14 cellular contexts compared by ENCODE assay signal in genomic region chr7:130278892-130279690, GRCh38. TPM values are rescaled to one million over a fixed set of nuclear protein-coding genes. Genes with fewer than 3 reads are reported as not detected.
A peak's percentile ranks its signal among the peaks of the same experiment; 100 is the strongest.
DNase-seq lines count a peak whose midpoint lies in the region; ATAC-seq and TF ChIP-seq lines count a peak whose summit lies in the region.
"Had no signal": no experiment of that assay in that cellular context is flagged by ENCODE, and none has a peak within 500 bp of the region (broad histone marks: within the 10 kb centered on the region; RNA-seq: fewer than 3 reads in every experiment).

No MANE protein-coding gene starts in this region.

- peaks cover 52% of the 10 kb centered on the region for H3K4me1 Mint-ChIP-seq in chondrocyte (ENCODE audit: low read depth)
- peaks cover 58% of the 10 kb centered on the region for H3K4me1 Mint-ChIP-seq in mesothelial cell of epicardium

- no peak overlapping the region for H3K27ac ChIP-seq in smooth muscle cell (ENCODE audit: low read depth)

- H3K9me3 Mint-ChIP-seq in chondrocyte (ENCODE audit: low read depth) (no peaks in the 10 kb centered on the region), mesothelial cell of epicardium (peaks cover 6% of the 10 kb centered on the region)
- H3K9me3 Mint-ChIP-seq: activated T-cell treated with anti-CD3 and anti-CD28 coated beads, Interleukin-2, amount 50 U/mL, for 72 hours had no signal

- DNase-seq in COLO829 (ENCODE audit: low spot score) (peak; percentile 60), NCI-H446 treated with DMSO at 0.1 percent for 48 hours (lab: John Stamatoyannopoulos, UW) (peak; percentile 86), chondrocyte (ENCODE audit: low spot score) (no peak), mesothelial cell of epicardium (ENCODE audit: low spot score in 2 of 2, unreplicated experiment in 2 of 2) (no peak), smooth muscle cell (lab: John Stamatoyannopoulos, UW; ENCODE audit: unreplicated experiment) (no peak), NCI-H146 (lab: John Stamatoyannopoulos, UW) (no peak)
- DNase-seq in effector CD8-positive, alpha-beta T cell (lab: John Stamatoyannopoulos, UW), result no peak
- DNase-seq: activated CD4-positive, alpha-beta T cell treated with anti-CD3 and anti-CD28 coated beads, Interleukin-2, amount 50 U/mL, for 1 hour; activated T-cell treated with anti-CD3 and anti-CD28 coated beads, Interleukin-2, amount 50 U/mL, for 72 hours; DMS53; NCI-H1436 treated with DMSO at 0.1 percent for 48 hours; NCI-H526 treated with DMSO at 0.1 percent for 48 hours had no signal

- H3K4me3 Mint-ChIP-seq in chondrocyte (ENCODE audit: unreplicated experiment) (no peak overlapping the region), mesothelial cell of epicardium (no peak overlapping the region)
- H3K4me3 Mint-ChIP-seq: activated T-cell treated with anti-CD3 and anti-CD28 coated beads, Interleukin-2, amount 50 U/mL, for 72 hours had no signal

- no peak overlapping the region for H3K9ac ChIP-seq in smooth muscle cell (ENCODE audit: low read depth)

- peaks cover 26% of the 10 kb centered on the region for H3F3A ChIP-seq in smooth muscle cell (ENCODE audit: low read depth)

- 100% methylated on average over 2 of the region's 2 CpGs for WGBS in smooth muscle cell (ENCODE audit: low lambda C conversion rate)

- H3K27me3 Mint-ChIP-seq in chondrocyte (ENCODE audit: low read depth), result no peaks in the 10 kb centered on the region
- no peaks in the 10 kb centered on the region for H3K27me3 Mint-ChIP-seq in mesothelial cell of epicardium (ENCODE audit: low read depth)

- no peaks in the 10 kb centered on the region for H4K20me1 ChIP-seq in smooth muscle cell (ENCODE audit: low read depth)

- H3K27ac Mint-ChIP-seq in chondrocyte (ENCODE audit: unreplicated experiment) (peak overlapping the region; percentile 87), mesothelial cell of epicardium (peak overlapping the region; percentile 92)
- H3K27ac Mint-ChIP-seq: activated T-cell treated with anti-CD3 and anti-CD28 coated beads, Interleukin-2, amount 50 U/mL, for 72 hours had no signal

- no peaks in the 10 kb centered on the region for H3K9me3 ChIP-seq in smooth muscle cell (replicated peaks; ENCODE audit: low read depth)

- no peaks in the 10 kb centered on the region for H3K79me2 ChIP-seq in smooth muscle cell (ENCODE audit: low read depth)

- peaks cover 22% of the 10 kb centered on the region for H3K4me1 ChIP-seq in smooth muscle cell (ENCODE audit: low read depth)

- H3K27me3 ChIP-seq in smooth muscle cell (ENCODE audit: low read depth), result no peaks in the 10 kb centered on the region

- H3K36me3 ChIP-seq in smooth muscle cell (ENCODE audit: low read depth), result no peaks in the 10 kb centered on the region

- H3K4me3 ChIP-seq in smooth muscle cell, result no peak overlapping the region
- H3K4me3 ChIP-seq: K562 had no signal

- no peak overlapping the region for H2AFZ ChIP-seq in smooth muscle cell (ENCODE audit: low read depth)

- no peaks in the 10 kb centered on the region for H3K36me3 Mint-ChIP-seq in chondrocyte (ENCODE audit: low read depth)
- H3K36me3 Mint-ChIP-seq in mesothelial cell of epicardium, result no peaks in the 10 kb centered on the region

- H3K4me2 ChIP-seq in smooth muscle cell, result no peak overlapping the region

- no peak for ATAC-seq in HG02884 (IDR thresholded peaks at IDR 0.05; ENCODE audit: unreplicated experiment)
- ATAC-seq: activated T-cell treated with anti-CD3 and anti-CD28 coated beads, Interleukin-2, amount 50 U/mL, for 72 hours had no signal

- no peak for TF ChIP-seq CTCF in chondrocyte (IDR thresholded peaks at IDR 0.05)
- no peak for TF ChIP-seq CTCF in mesothelial cell of epicardium (IDR thresholded peaks at IDR 0.05; ENCODE audit: unreplicated experiment)
- no peak for TF ChIP-seq CTCF in smooth muscle cell (IDR thresholded peaks at IDR 0.05; ENCODE audit: borderline replicate concordance, insufficient read depth, poor library complexity, severe bottlenecking)

RNA-seq across cellular contexts. Expression of gene CPA2, which starts 12.4 kb away (rescaled TPM):
- total RNA-seq in chondrocyte (not detected in 3 replicates), mesothelial cell of epicardium (0.54 to 0.73 TPM (median 0.72 TPM) in 3 replicates), smooth muscle cell (not detected in 2 replicates)
- 0.18 TPM in 1 of 2 replicates, not detected in the other for polyA plus RNA-seq in smooth muscle cell
- total RNA-seq: activated T-cell treated with anti-CD3 and anti-CD28 coated beads, Interleukin-2, amount 50 U/mL, for 72 hours had no signal

RNA-seq across cellular contexts. Expression of gene CPA4, which starts 13.9 kb away (rescaled TPM):
- 2.1 to 10.3 TPM (median 7.9 TPM) in 3 replicates for total RNA-seq in chondrocyte
- total RNA-seq in mesothelial cell of epicardium, result 3.9 to 5.8 TPM (median 4.1 TPM) in 3 replicates
- 8.8 and 14.8 TPM in 2 replicates for total RNA-seq in smooth muscle cell
- polyA plus RNA-seq in smooth muscle cell, result 6.3 and 12.3 TPM in 2 replicates
- total RNA-seq: K562 had no signal
- polyA plus RNA-seq: K562 had no signal

Comparison
In these comparisons a context has a peak if more than half of its experiments do, and no peak if none do; other contexts are left out.
1. DNase-seq: peak in COLO829 (single experiment) and NCI-H446 treated with DMSO at 0.1 percent for 48 hours (single experiment); none in chondrocyte (single experiment), mesothelial cell of epicardium (0 of 2), smooth muscle cell (single experiment), effector CD8-positive, alpha-beta T cell (single experiment) and NCI-H146 (single experiment).